Comparison of ENCODE assay signal across 20 cellular contexts in genomic region chr20:57878803-57879424, GRCh38.
"Had no signal": no experiment of that assay in that cellular context is flagged by ENCODE, and none has a peak within 500 bp of the region (broad histone marks: within the 10 kb centered on the region; RNA-seq: fewer than 3 reads in every experiment).

No MANE protein-coding gene starts in this region.

- H3K4me3 Mint-ChIP-seq: activated naive CD8-positive, alpha-beta T cell; activated T-cell treated with anti-CD3 and anti-CD28 coated beads, Interleukin-2, amount 50 U/mL, for 4 hours; central memory CD8-positive, alpha-beta T cell; naive thymus-derived CD8-positive, alpha-beta T cell; stimulated activated naive B cell treated with anti-CD40 and anti-IgM and Interleukin-4, amounts not matched to agents 10 μg/mL and 1 μg/mL and 100 μg/mL, for 72 hours; T-helper 1 cell treated with Interleukin-12 subunit alpha and Interleukin-12 subunit beta and Interleukin-4 antibody, amounts not matched to agents 30 μg/mL and 1 μg/mL, for 36 hours had no signal

- H3K36me3 Mint-ChIP-seq: activated naive CD8-positive, alpha-beta T cell; naive thymus-derived CD8-positive, alpha-beta T cell; stimulated activated naive B cell treated with anti-CD40 and anti-IgM and Interleukin-4, amounts not matched to agents 10 μg/mL and 1 μg/mL and 100 μg/mL, for 72 hours had no signal

- H3K27ac Mint-ChIP-seq: activated naive CD8-positive, alpha-beta T cell; activated T-helper 2 cell treated with anti-CD3 and anti-CD28 coated beads, Interferon-gamma antibody, Interleukin-2, Interleukin-4, amounts not matched to agents 10 μg/mL and 5 μg/mL and 100 μg/mL, durations not matched to agents 14 hours and 24 hours and 36 hours; stimulated activated naive B cell treated with anti-CD40 and anti-IgM and Interleukin-4, amounts not matched to agents 10 μg/mL and 1 μg/mL and 100 μg/mL, for 72 hours; T-helper 1 cell treated with Interleukin-12 subunit alpha and Interleukin-12 subunit beta and Interleukin-4 antibody, amounts not matched to agents 30 μg/mL and 1 μg/mL, for 36 hours had no signal

- H3K4me3 ChIP-seq: adrenal gland, colonic mucosa, gastroesophageal sphincter, SJCRH30, smooth muscle cell, transverse colon had no signal

- H3K27me3 Mint-ChIP-seq: activated naive CD8-positive, alpha-beta T cell had no signal

- H3K36me3 ChIP-seq: adrenal gland, ascending aorta, colonic mucosa, gastroesophageal sphincter, SJCRH30, transverse colon had no signal

- ATAC-seq: activated T-cell treated with anti-CD3 and anti-CD28 coated beads, Interleukin-2, amount 50 U/mL, for 4 hours; gastroesophageal sphincter; naive thymus-derived CD8-positive, alpha-beta T cell; stimulated activated naive B cell treated with anti-CD40 and anti-IgM and Interleukin-4, amounts not matched to agents 10 μg/mL and 1 μg/mL and 100 μg/mL, for 72 hours had no signal

- H3K4me1 Mint-ChIP-seq: central memory CD8-positive, alpha-beta T cell; naive thymus-derived CD8-positive, alpha-beta T cell; stimulated activated naive B cell treated with anti-CD40 and anti-IgM and Interleukin-4, amounts not matched to agents 10 μg/mL and 1 μg/mL and 100 μg/mL, for 72 hours had no signal

- H3K27me3 ChIP-seq: adrenal gland, ascending aorta, colonic mucosa, SJCRH30, transverse colon had no signal

- DNase-seq: activated CD4-positive, alpha-beta T cell treated with anti-CD3 and anti-CD28 coated beads for 4 hours; activated CD4-positive, alpha-beta T cell treated with anti-CD3 and anti-CD28 coated beads, Interleukin-2, amount 50 U/mL, for 48 hours; activated CD4-positive, CD25-positive, alpha-beta regulatory T cell; activated naive CD4-positive, alpha-beta T cell; activated T-cell treated with anti-CD3 and anti-CD28 coated beads, Interleukin-2, amount 50 U/mL, for 4 hours; adrenal gland; colonic mucosa; naive thymus-derived CD8-positive, alpha-beta T cell; stimulated activated CD4-positive, alpha-beta T cell treated with anti-CD3 and anti-CD28 coated beads, Interleukin-2, amount 100 ng/mL, for 48 hours; stimulated activated CD8-positive, alpha-beta memory T cell treated with anti-CD3 and anti-CD28 coated beads, Interleukin-4, amount 100 ng/mL, for 48 hours; stimulated activated naive B cell treated with anti-CD40 and anti-IgM and Interleukin-4, amounts not matched to agents 10 μg/mL and 1 μg/mL and 100 μg/mL, for 72 hours; transverse colon had no signal

- H3K9me3 Mint-ChIP-seq: activated T-cell treated with anti-CD3 and anti-CD28 coated beads, Interleukin-2, amount 50 U/mL, for 4 hours; activated T-helper 2 cell treated with anti-CD3 and anti-CD28 coated beads, Interferon-gamma antibody, Interleukin-2, Interleukin-4, amounts not matched to agents 10 μg/mL and 5 μg/mL and 100 μg/mL, durations not matched to agents 14 hours and 24 hours and 36 hours; central memory CD8-positive, alpha-beta T cell; naive thymus-derived CD8-positive, alpha-beta T cell; stimulated activated naive B cell treated with anti-CD40 and anti-IgM and Interleukin-4, amounts not matched to agents 10 μg/mL and 1 μg/mL and 100 μg/mL, for 72 hours; T-helper 1 cell treated with Interleukin-12 subunit alpha and Interleukin-12 subunit beta and Interleukin-4 antibody, amounts not matched to agents 30 μg/mL and 1 μg/mL, for 36 hours had no signal
